10 cellular contexts compared by ENCODE assay signal in the genomic region with DNA sequence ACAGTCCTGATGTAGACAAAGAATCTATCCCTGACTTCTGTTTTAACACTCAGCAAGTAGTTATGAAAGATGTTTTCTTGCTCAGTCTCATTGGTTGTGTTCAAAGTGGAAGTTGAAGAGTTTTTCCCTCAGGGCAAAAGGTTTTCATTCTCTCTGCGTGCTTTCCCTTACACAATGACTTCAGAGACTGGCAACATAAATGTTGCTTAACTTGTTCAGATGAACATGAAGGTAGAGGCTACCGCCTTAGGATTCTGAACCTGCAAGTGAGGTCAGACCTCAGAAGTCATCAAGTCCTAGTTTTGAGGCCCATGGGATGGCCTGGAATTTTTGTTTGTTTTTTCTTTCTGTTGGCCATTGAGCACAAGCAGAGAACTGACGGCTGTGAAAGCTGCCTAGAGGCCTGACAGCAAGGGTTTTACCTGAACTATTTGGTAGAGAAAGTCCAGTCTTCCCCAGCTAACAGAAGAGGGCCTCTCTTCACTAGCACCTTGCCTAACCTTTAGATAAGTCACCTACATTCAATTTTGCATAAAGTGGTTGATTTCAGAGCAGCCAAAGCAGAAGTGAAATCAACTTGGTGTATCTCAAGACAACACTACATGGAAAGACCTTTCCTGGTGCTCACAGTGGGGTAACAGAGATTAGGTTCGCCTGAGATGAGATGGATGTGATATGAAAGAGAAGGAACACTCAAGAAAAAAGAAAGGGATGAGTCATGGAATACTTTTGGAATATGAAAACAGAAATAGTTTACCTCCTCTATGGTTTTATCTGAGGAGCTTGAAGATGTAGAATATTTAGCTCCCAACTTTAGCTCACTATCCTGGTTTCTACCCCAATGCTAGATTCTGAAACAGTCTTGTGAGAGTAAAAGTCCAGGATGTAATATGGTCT. TPM values are rescaled to one million over a fixed set of nuclear protein-coding genes. Genes with fewer than 3 reads are reported as not detected.
A peak's percentile ranks its signal among the peaks of the same experiment; 100 is the strongest.
DNase-seq lines count a peak whose midpoint lies in the region; ATAC-seq and TF ChIP-seq lines count a peak whose summit lies in the region.
"Had no signal": no experiment of that assay in that cellular context is flagged by ENCODE, and none has a peak within 500 bp of the region (broad histone marks: within the 10 kb centered on the region; RNA-seq: fewer than 3 reads in every experiment).

No MANE protein-coding gene starts in this region.

- H3K36me3 Mint-ChIP-seq in immature natural killer cell (no peaks in the 10 kb centered on the region), CD14-positive monocyte (no peaks in the 10 kb centered on the region)

- no peak for TF ChIP-seq POLR2A in prostate gland (IDR thresholded peaks at IDR 0.05)

- H3K4me3 ChIP-seq in RWPE2 (ENCODE audit: severe bottlenecking) (no peak overlapping the region), prostate gland (no peak overlapping the region)

- H3K36me3 ChIP-seq in RWPE2 (ENCODE audit: low read depth), result no peaks in the 10 kb centered on the region
- no peaks in the 10 kb centered on the region for H3K36me3 ChIP-seq in prostate gland

- peaks cover 0 to 3% (median 2%) of the 10 kb centered on the region in 3 donors for H3K27me3 Mint-ChIP-seq in immature natural killer cell (ENCODE audit: low read depth in 3 of 3)
- H3K27me3 Mint-ChIP-seq in CD14-positive monocyte (ENCODE audit: low read depth in 3 of 3), result peaks cover 1 to 6% (median 3%) of the 10 kb centered on the region in 3 donors

- H3K27me3 ChIP-seq in RWPE2 (ENCODE audit: insufficient read depth, poor library complexity, severe bottlenecking) (no peaks in the 10 kb centered on the region), prostate gland (replicated peaks; ENCODE audit: insufficient read depth) (no peaks in the 10 kb centered on the region)

- no peak overlapping the region for H3K27ac ChIP-seq in RWPE2 (ENCODE audit: poor library complexity, severe bottlenecking)
- H3K27ac ChIP-seq in prostate gland, result no peak overlapping the region

- H3K9me3 Mint-ChIP-seq in immature natural killer cell, result peaks cover 0 to 1% (median 0%) of the 10 kb centered on the region in 6 donors
- H3K9me3 Mint-ChIP-seq in CD14-positive monocyte, result peaks cover 0 to 6% (median 2%) of the 10 kb centered on the region in 7 donors
- H3K9me3 Mint-ChIP-seq: neural crest cell; T-helper 1 cell treated with Interleukin-12 subunit alpha and Interleukin-12 subunit beta and Interleukin-4 antibody, amounts not matched to agents 30 μg/mL and 1 μg/mL, for 36 hours had no signal

- ATAC-seq in GM19043 (IDR thresholded peaks at IDR 0.05; ENCODE audit: low read depth, unreplicated experiment), result peak; percentile 81
- ATAC-seq in HG02970 (IDR thresholded peaks at IDR 0.05; ENCODE audit: low FRiP score, unreplicated experiment), result peak; percentile 66
- ATAC-seq in RWPE2 (ENCODE audit: low read depth), result peak; percentile 93

- H3K9me3 ChIP-seq in RWPE2 (ENCODE audit: severe bottlenecking) (no peaks in the 10 kb centered on the region), prostate gland (no peaks in the 10 kb centered on the region)

- TF ChIP-seq CTCF in RWPE2 (IDR thresholded peaks at IDR 0.05; ENCODE audit: poor library complexity, severe bottlenecking) (no peak), prostate gland (IDR thresholded peaks at IDR 0.05) (no peak), CD14-positive monocyte (IDR thresholded peaks at IDR 0.05) (no peak)

- H3K4me1 Mint-ChIP-seq in immature natural killer cell (no peaks in the 10 kb centered on the region), CD14-positive monocyte (peaks cover 8% of the 10 kb centered on the region)
- H3K4me1 Mint-ChIP-seq: neural crest cell had no signal

- intact Hi-C loops in prostate gland (cut with DNase I) (no loop called here), CD14-positive monocyte (cut with micrococcal nuclease) (no loop called here)

- H3K4me1 ChIP-seq in RWPE2 (ENCODE audit: insufficient read depth, poor library complexity, severe bottlenecking), result peaks cover 4% of the 10 kb centered on the region
- peaks cover 8% of the 10 kb centered on the region for H3K4me1 ChIP-seq in prostate gland (replicated peaks)

- DNase-seq in RWPE2 (ENCODE audit: low spot score) (no peak), prostate gland (ENCODE audit: low spot score) (peak; percentile 6), immature natural killer cell (no peak), cerebellum (ENCODE audit: low spot score) (no peak), CD14-positive monocyte (ENCODE audit: low spot score) (no peak), NCI-H146 (lab: John Stamatoyannopoulos, UW) (no peak)

- H3K4me3 Mint-ChIP-seq in immature natural killer cell (no peak overlapping the region), CD14-positive monocyte (no peak overlapping the region)
- H3K4me3 Mint-ChIP-seq: neural crest cell; T-helper 1 cell treated with Interleukin-12 subunit alpha and Interleukin-12 subunit beta and Interleukin-4 antibody, amounts not matched to agents 30 μg/mL and 1 μg/mL, for 36 hours had no signal

- 66% methylated on average over 4 of the region's 4 CpGs for WGBS in prostate gland

- H3K27ac Mint-ChIP-seq in immature natural killer cell, result peak overlapping the region in 1 of 6 donors; percentile 12
- H3K27ac Mint-ChIP-seq in CD14-positive monocyte, result no peak overlapping the region
- H3K27ac Mint-ChIP-seq: T-helper 1 cell treated with Interleukin-12 subunit alpha and Interleukin-12 subunit beta and Interleukin-4 antibody, amounts not matched to agents 30 μg/mL and 1 μg/mL, for 36 hours had no signal

RNA-seq across cellular contexts. Expression of a gene that starts 53.6 kb away (rescaled TPM):
- 1 to 10 TPM; 6.1 to 9.2 TPM for total RNA-seq in prostate gland
- polyA plus RNA-seq in immature natural killer cell, result 1 to 10 TPM; 2.3 to 7.0 (median 3.2) TPM
- 13.4 TPM for total RNA-seq in cerebellum
- polyA plus RNA-seq in CD14-positive monocyte, result 1 to 10 TPM; 5.3 to 7.7 TPM
